Comparison of ENCODE assay signal across 24 cellular contexts in genomic region chr17:50359005-50359699, GRCh38. TPM values are rescaled to one million over a fixed set of nuclear protein-coding genes. Genes with fewer than 3 reads are reported as not detected.
DNase-seq lines count a peak whose midpoint lies in the region; ATAC-seq and TF ChIP-seq lines count a peak whose summit lies in the region.
"Had no signal": no experiment of that assay in that cellular context is flagged by ENCODE, and none has a peak within 500 bp of the region (broad histone marks: within the 10 kb centered on the region; RNA-seq: fewer than 3 reads in every experiment).

No MANE protein-coding gene starts in this region.

- H3K9me3 Mint-ChIP-seq in T-helper 2 cell treated with Interferon-gamma antibody and Interleukin-4, amounts not matched to agents 5 μg/mL and 100 μg/mL, for 36 hours: no peaks in the 10 kb centered on the region
- H3K9me3 Mint-ChIP-seq in neural progenitor cell: no peaks in the 10 kb centered on the region
- H3K9me3 Mint-ChIP-seq: CD8-positive, alpha-beta memory T cell had no signal

- TF ChIP-seq CTCF in neural progenitor cell (IDR thresholded peaks at IDR 0.05): no peak

- H3K36me3 ChIP-seq in KOPT-K1 (ENCODE audit: insufficient read depth, low read length) (peaks cover 71% of the 10 kb centered on the region), neural progenitor cell (no peaks in the 10 kb centered on the region)

- H3K27ac ChIP-seq in KOPT-K1 (ENCODE audit: low read depth, low read length, poor library complexity, severe bottlenecking) (peak overlapping the region; percentile 84), neural progenitor cell (no peak overlapping the region)
- H3K27ac ChIP-seq: colonic mucosa, spleen, tibial artery had no signal

- H3K4me2 ChIP-seq in neural progenitor cell: no peak overlapping the region

- H3K9me3 ChIP-seq in KOPT-K1 (ENCODE audit: insufficient read depth, low read length, poor library complexity, severe bottlenecking): no peaks in the 10 kb centered on the region
- no peaks in the 10 kb centered on the region for H3K9me3 ChIP-seq in neural progenitor cell (ENCODE audit: low read depth)
- H3K9me3 ChIP-seq: colonic mucosa, spleen, tibial artery had no signal

- peaks cover 19% of the 10 kb centered on the region for H3F3A ChIP-seq in neural progenitor cell (ENCODE audit: low read depth)

- DNase-seq in T-helper 2 cell treated with Interferon-gamma antibody and Interleukin-4, amounts not matched to agents 5 μg/mL and 100 μg/mL, for 36 hours (ENCODE audit: low spot score): no peak
- no peak for DNase-seq in T-helper 2 cell
- no peak for DNase-seq in neural progenitor cell (ENCODE audit: low spot score)
- DNase-seq: 8988T; activated effector memory CD4-positive, alpha-beta T cell treated with anti-CD3 and anti-CD28 coated beads, Interleukin-2, amount 50 U/mL, for 16 hours; CD8-positive, alpha-beta memory T cell; colonic mucosa; GDM1; GOT3; kidney glomerular epithelial cell; mesenchymal stem cell; NCI-H1092; NCI-H1930; NCI-H345; NCI-H774; occipital lobe; spleen; stimulated activated CD4-positive, alpha-beta T cell treated with anti-CD3 and anti-CD28 coated beads, Interleukin-4, amount 100 ng/mL, for 1 hour; stimulated activated naive CD8-positive, alpha-beta T cell treated with anti-CD3 and anti-CD28 coated beads, Interleukin-15, Interleukin-2, amounts not matched to agents 100 U/mL and 50 U/mL, for 24 hours had no signal

- peak overlapping the region; percentile 31 for H3K27ac Mint-ChIP-seq in T-helper 2 cell treated with Interferon-gamma antibody and Interleukin-4, amounts not matched to agents 5 μg/mL and 100 μg/mL, for 36 hours
- H3K27ac Mint-ChIP-seq in neural progenitor cell: peak overlapping the region; percentile 62

- ATAC-seq in HG03196 (IDR thresholded peaks at IDR 0.05; ENCODE audit: unreplicated experiment) (no peak), HG03469 (IDR thresholded peaks at IDR 0.05; ENCODE audit: unreplicated experiment) (no peak)
- ATAC-seq: activated CD4-positive, CD25-positive, alpha-beta regulatory T cell treated with anti-CD3 and anti-CD28 coated beads, Interleukin-2, amount 50 U/mL, for 24 hours; stimulated activated naive CD8-positive, alpha-beta T cell treated with anti-CD3 and anti-CD28 coated beads, Interleukin-15, Interleukin-2, amounts not matched to agents 100 U/mL and 50 U/mL, for 24 hours had no signal

- no peak overlapping the region for H3K4me3 ChIP-seq in neural progenitor cell
- H3K4me3 ChIP-seq: colonic mucosa, spleen, tibial artery had no signal

- peaks cover 14% of the 10 kb centered on the region for H3K4me1 ChIP-seq in neural progenitor cell

- H3K79me2 ChIP-seq in neural progenitor cell (ENCODE audit: low read depth): no peaks in the 10 kb centered on the region

- H3K36me3 Mint-ChIP-seq in T-helper 2 cell treated with Interferon-gamma antibody and Interleukin-4, amounts not matched to agents 5 μg/mL and 100 μg/mL, for 36 hours (ENCODE audit: low read depth): peaks cover 26% of the 10 kb centered on the region
- H3K36me3 Mint-ChIP-seq in neural progenitor cell: peaks cover 2% of the 10 kb centered on the region

- no peak overlapping the region for H3K9ac ChIP-seq in neural progenitor cell

- no peak overlapping the region for H3K4me3 Mint-ChIP-seq in T-helper 2 cell treated with Interferon-gamma antibody and Interleukin-4, amounts not matched to agents 5 μg/mL and 100 μg/mL, for 36 hours
- no peak overlapping the region for H3K4me3 Mint-ChIP-seq in neural progenitor cell
- H3K4me3 Mint-ChIP-seq: CD8-positive, alpha-beta memory T cell had no signal

- peaks cover 7% of the 10 kb centered on the region for H3K4me1 Mint-ChIP-seq in T-helper 2 cell treated with Interferon-gamma antibody and Interleukin-4, amounts not matched to agents 5 μg/mL and 100 μg/mL, for 36 hours (ENCODE audit: low read depth)
- H3K4me1 Mint-ChIP-seq in neural progenitor cell: peaks cover 23% of the 10 kb centered on the region

- H3K27me3 ChIP-seq in neural progenitor cell: no peaks in the 10 kb centered on the region
- H3K27me3 ChIP-seq: colonic mucosa, spleen, tibial artery had no signal

- H4K20me1 ChIP-seq in neural progenitor cell (ENCODE audit: low read depth): peaks cover 31% of the 10 kb centered on the region

- H3K27me3 Mint-ChIP-seq in T-helper 2 cell treated with Interferon-gamma antibody and Interleukin-4, amounts not matched to agents 5 μg/mL and 100 μg/mL, for 36 hours (ENCODE audit: low read depth): no peaks in the 10 kb centered on the region
- H3K27me3 Mint-ChIP-seq in neural progenitor cell (ENCODE audit: insufficient read depth, low read depth): peaks cover 7% of the 10 kb centered on the region
- H3K27me3 Mint-ChIP-seq: CD8-positive, alpha-beta memory T cell had no signal

- no peak overlapping the region for H2AFZ ChIP-seq in neural progenitor cell (replicated peaks)

RNA-seq across cellular contexts. Expression of gene XYLT2, which starts 13.2 kb away (rescaled TPM):
- 12.2 and 33.0 TPM in 2 replicates for total RNA-seq in neural progenitor cell (ENCODE audit: low replicate concordance)

RNA-seq across cellular contexts. Expression of gene MRPL27, which starts 13.8 kb away (rescaled TPM):
- 39.1 and 50.4 TPM in 2 replicates for total RNA-seq in neural progenitor cell (ENCODE audit: low replicate concordance)

RNA-seq across cellular contexts. Expression of gene EME1, which starts 13.9 kb away (rescaled TPM):
- total RNA-seq in neural progenitor cell (ENCODE audit: low replicate concordance): 26.6 and 31.3 TPM in 2 replicates

RNA-seq across cellular contexts. Expression of gene LRRC59, which starts 38.2 kb away (rescaled TPM):
- 57.0 and 63.8 TPM in 2 replicates for total RNA-seq in neural progenitor cell (ENCODE audit: low replicate concordance)
